14 cellular contexts compared by ENCODE assay signal in the genomic region with DNA sequence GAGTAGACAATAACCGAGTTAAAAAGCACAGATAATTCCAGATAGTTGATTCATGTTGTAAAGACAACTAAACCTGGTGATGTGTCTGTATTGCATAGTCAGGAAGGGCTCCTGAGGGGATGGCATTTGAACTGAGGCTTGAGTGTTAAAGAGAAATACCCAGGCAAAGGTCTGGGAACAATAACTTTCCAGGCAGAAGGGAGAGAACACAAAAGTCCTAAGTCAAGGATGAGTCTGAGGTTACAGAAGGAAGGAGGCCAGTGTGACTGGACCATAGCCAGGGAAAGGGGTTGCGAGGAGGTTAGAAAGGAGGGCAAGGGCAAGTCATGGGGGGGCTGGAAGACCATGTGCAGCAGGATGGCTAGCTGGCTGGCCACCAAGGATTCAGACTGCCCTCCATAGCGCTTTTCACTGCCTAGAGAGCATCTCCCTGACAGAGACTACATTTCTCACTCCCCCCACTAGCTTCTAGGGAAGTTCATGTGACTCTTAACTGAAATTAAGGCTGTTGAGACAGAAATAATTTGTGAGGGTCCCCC.
DNase-seq lines count a peak whose midpoint lies in the region; ATAC-seq, FAIRE-seq and TF ChIP-seq lines count a peak whose summit lies in the region.
"Had no signal": no experiment of that assay in that cellular context is flagged by ENCODE, and none has a peak within 500 bp of the region (broad histone marks: within the 10 kb centered on the region; RNA-seq: fewer than 3 reads in every experiment).

No MANE protein-coding gene starts in this region.

- no peak overlapping the region for H3K27ac ChIP-seq in CD8-positive, alpha-beta T cell (ENCODE audit: low read depth, low read length)
- H3K27ac ChIP-seq: coronary artery, upper lobe of left lung had no signal

- H3K9me3 Mint-ChIP-seq in activated T-cell treated with anti-CD3 and anti-CD28 coated beads, Interleukin-2, amount 50 U/mL, for 24 hours = no peaks in the 10 kb centered on the region
- H3K9me3 Mint-ChIP-seq in activated CD4-positive, alpha-beta memory T cell treated with anti-CD3 and anti-CD28 coated beads for 36 hours = peaks cover 9% of the 10 kb centered on the region
- H3K9me3 Mint-ChIP-seq in CD8-positive, alpha-beta T cell = no peaks in the 10 kb centered on the region

- H3K4me1 Mint-ChIP-seq in activated T-cell treated with anti-CD3 and anti-CD28 coated beads, Interleukin-2, amount 50 U/mL, for 24 hours (ENCODE audit: low read depth) = peaks cover 17% of the 10 kb centered on the region
- H3K4me1 Mint-ChIP-seq in activated CD4-positive, alpha-beta memory T cell treated with anti-CD3 and anti-CD28 coated beads for 36 hours (ENCODE audit: low read depth) = peaks cover 17% of the 10 kb centered on the region
- H3K4me1 Mint-ChIP-seq in CD8-positive, alpha-beta T cell (ENCODE audit: low read depth) = no peaks in the 10 kb centered on the region
- H3K4me1 Mint-ChIP-seq: naive thymus-derived CD8-positive, alpha-beta T cell had no signal

- TF ChIP-seq CTCF in foreskin fibroblast (IDR thresholded peaks at IDR 0.05; ENCODE audit: low read depth, low read length) = no peak
- TF ChIP-seq CTCF in CD8-positive, alpha-beta T cell (IDR thresholded peaks at IDR 0.05) = no peak

- no peak overlapping the region for H3K4me3 Mint-ChIP-seq in activated T-cell treated with anti-CD3 and anti-CD28 coated beads, Interleukin-2, amount 50 U/mL, for 24 hours
- H3K4me3 Mint-ChIP-seq in activated CD4-positive, alpha-beta memory T cell treated with anti-CD3 and anti-CD28 coated beads for 36 hours = no peak overlapping the region
- H3K4me3 Mint-ChIP-seq in CD8-positive, alpha-beta T cell = no peak overlapping the region
- H3K4me3 Mint-ChIP-seq: activated naive CD8-positive, alpha-beta T cell; naive thymus-derived CD8-positive, alpha-beta T cell; T-helper 2 cell treated with Interferon-gamma antibody and Interleukin-4, amounts not matched to agents 5 μg/mL and 100 μg/mL, for 36 hours had no signal

- no peak for FAIRE-seq in urothelium cell line (lab: Jason Lieb, UNC)

- CTCF ChIA-PET in activated CD4-positive, alpha-beta memory T cell treated with anti-CD3 and anti-CD28 coated beads for 36 hours (lab: Charles Lee) = no interaction called here
- CTCF ChIA-PET in CD8-positive, alpha-beta T cell (lab: Charles Lee) = no interaction called here

- POLR2A ChIA-PET in activated CD4-positive, alpha-beta memory T cell treated with anti-CD3 and anti-CD28 coated beads for 36 hours (lab: Charles Lee) = no interaction called here
- POLR2A ChIA-PET in CD8-positive, alpha-beta T cell (lab: Charles Lee) = no interaction called here

- no peak overlapping the region for H3K4me3 ChIP-seq in foreskin fibroblast (ENCODE audit: low read depth in 1 of 2, low read length in 2 of 2)
- H3K4me3 ChIP-seq in CD8-positive, alpha-beta T cell (ENCODE audit: low read depth, low read length) = no peak overlapping the region
- H3K4me3 ChIP-seq: coronary artery, upper lobe of left lung had no signal

- H3K36me3 ChIP-seq in CD8-positive, alpha-beta T cell (ENCODE audit: insufficient read depth, low read length) = no peaks in the 10 kb centered on the region
- H3K36me3 ChIP-seq: upper lobe of left lung had no signal

- H3K27me3 ChIP-seq in CD8-positive, alpha-beta T cell (ENCODE audit: insufficient read depth, low read length) = no peaks in the 10 kb centered on the region
- H3K27me3 ChIP-seq: upper lobe of left lung had no signal

- no peaks in the 10 kb centered on the region for H3K9me3 ChIP-seq in CD8-positive, alpha-beta T cell (ENCODE audit: low read length)
- H3K9me3 ChIP-seq: upper lobe of left lung had no signal

- no peak for ATAC-seq in GM19463 (IDR thresholded peaks at IDR 0.05; ENCODE audit: unreplicated experiment)
- no peak for ATAC-seq in CD8-positive, alpha-beta T cell
- ATAC-seq in HG02610 (IDR thresholded peaks at IDR 0.05; ENCODE audit: unreplicated experiment) = no peak
- ATAC-seq: naive thymus-derived CD8-positive, alpha-beta T cell had no signal

- H3K36me3 Mint-ChIP-seq in activated T-cell treated with anti-CD3 and anti-CD28 coated beads, Interleukin-2, amount 50 U/mL, for 24 hours (ENCODE audit: low read depth) = no peaks in the 10 kb centered on the region
- no peaks in the 10 kb centered on the region for H3K36me3 Mint-ChIP-seq in activated CD4-positive, alpha-beta memory T cell treated with anti-CD3 and anti-CD28 coated beads for 36 hours
- H3K36me3 Mint-ChIP-seq in CD8-positive, alpha-beta T cell = no peaks in the 10 kb centered on the region

- DNase-seq in activated T-cell treated with anti-CD3 and anti-CD28 coated beads, Interleukin-2, amount 50 U/mL, for 24 hours = no peak
- no peak for DNase-seq in activated T-cell treated with anti-CD3 and anti-CD28 coated beads, Interleukin-2, amount 50 U/mL, for 1 hour
- DNase-seq in activated CD4-positive, alpha-beta memory T cell treated with anti-CD3 and anti-CD28 coated beads for 36 hours = no peak
- DNase-seq in foreskin fibroblast (peak; percentile 60 to 66), urothelium cell line (ENCODE audit: low spot score) (peak; percentile 7)
- no peak for DNase-seq in CD8-positive, alpha-beta T cell
- DNase-seq: Karpas-422; naive thymus-derived CD8-positive, alpha-beta T cell; upper lobe of left lung had no signal

- no peaks in the 10 kb centered on the region for H3K4me1 ChIP-seq in CD8-positive, alpha-beta T cell (ENCODE audit: insufficient read depth, low read length)
- H3K4me1 ChIP-seq: upper lobe of left lung had no signal

- intact Hi-C loops in activated CD4-positive, alpha-beta memory T cell treated with anti-CD3 and anti-CD28 coated beads for 36 hours (cut with micrococcal nuclease) = loop anchor here (2.0 kb wide), 2 partner anchors 57 to 79 kb away; no protein-coding TSS in a partner anchor
- intact Hi-C loops in CD8-positive, alpha-beta T cell (cut with DNase I, micrococcal nuclease) = no loop called here

- H3K27me3 Mint-ChIP-seq in activated T-cell treated with anti-CD3 and anti-CD28 coated beads, Interleukin-2, amount 50 U/mL, for 24 hours = no peaks in the 10 kb centered on the region
- H3K27me3 Mint-ChIP-seq in activated CD4-positive, alpha-beta memory T cell treated with anti-CD3 and anti-CD28 coated beads for 36 hours = peaks cover 1% of the 10 kb centered on the region
- H3K27me3 Mint-ChIP-seq in CD8-positive, alpha-beta T cell (ENCODE audit: low read depth) = no peaks in the 10 kb centered on the region
- H3K27me3 Mint-ChIP-seq: activated naive CD8-positive, alpha-beta T cell had no signal

- peak overlapping the region; percentile 85 for H3K27ac Mint-ChIP-seq in activated T-cell treated with anti-CD3 and anti-CD28 coated beads, Interleukin-2, amount 50 U/mL, for 24 hours
- peak overlapping the region; percentile 85 for H3K27ac Mint-ChIP-seq in activated CD4-positive, alpha-beta memory T cell treated with anti-CD3 and anti-CD28 coated beads for 36 hours
- no peak overlapping the region for H3K27ac Mint-ChIP-seq in CD8-positive, alpha-beta T cell
- H3K27ac Mint-ChIP-seq: activated naive CD8-positive, alpha-beta T cell; naive thymus-derived CD8-positive, alpha-beta T cell; T-helper 2 cell treated with Interferon-gamma antibody and Interleukin-4, amounts not matched to agents 5 μg/mL and 100 μg/mL, for 36 hours had no signal

Comparison
In these comparisons a context has a peak if more than half of its experiments do, and no peak if none do; other contexts are left out.
1. DNase-seq: peak in foreskin fibroblast (2 of 2) and urothelium cell line (single experiment); none in activated T-cell treated with anti-CD3 and anti-CD28 coated beads, Interleukin-2, amount 50 U/mL, for 24 hours (single experiment), activated T-cell treated with anti-CD3 and anti-CD28 coated beads, Interleukin-2, amount 50 U/mL, for 1 hour (single experiment), activated CD4-positive, alpha-beta memory T cell treated with anti-CD3 and anti-CD28 coated beads for 36 hours (single experiment) and CD8-positive, alpha-beta T cell (0 of 7).